35 cellular contexts compared by ENCODE assay signal in genomic region chr2:132412021-132412420, GRCh38. TPM values are rescaled to one million over a fixed set of nuclear protein-coding genes. Genes with fewer than 3 reads are reported as not detected.
"Had no signal": no experiment of that assay in that cellular context is flagged by ENCODE, and none has a peak within 500 bp of the region (broad histone marks: within the 10 kb centered on the region; RNA-seq: fewer than 3 reads in every experiment).

No MANE protein-coding gene starts in this region.

- H3K27me3 Mint-ChIP-seq: central memory CD8-positive, alpha-beta T cell had no signal

- H3K36me3 Mint-ChIP-seq: activated naive CD4-positive, alpha-beta T cell treated with anti-CD3 and anti-CD28 coated beads, Interleukin-2, amount 50 U/mL, for 24 hours; activated naive CD8-positive, alpha-beta T cell treated with anti-CD3 and anti-CD28 coated beads, Interleukin-2, amount 10 ng/mL, durations not matched to agents 7 days and 5 days; WTC11 had no signal

- H3K36me3 ChIP-seq: ascending aorta, cardiac muscle cell had no signal

- H3K4me3 Mint-ChIP-seq: activated CD4-positive, alpha-beta T cell treated with anti-CD3 and anti-CD28 coated beads for 36 hours; activated CD4-positive, alpha-beta T cell treated with anti-CD3 and anti-CD28 coated beads, Interleukin-2, amount 10 ng/mL, durations not matched to agents 7 days and 5 days; activated CD8-positive, alpha-beta T cell treated with anti-CD3 and anti-CD28 coated beads, Interleukin-2, amount 10 ng/mL, durations not matched to agents 7 days and 5 days; activated naive CD4-positive, alpha-beta T cell treated with anti-CD3 and anti-CD28 coated beads, Interleukin-2, amount 50 U/mL, for 24 hours; activated naive CD8-positive, alpha-beta T cell treated with anti-CD3 and anti-CD28 coated beads, Interleukin-2, amount 10 ng/mL, durations not matched to agents 7 days and 5 days; activated T-cell treated with anti-CD3 and anti-CD28 coated beads, Interleukin-2, amount 50 U/mL, for 24 hours; central memory CD8-positive, alpha-beta T cell; T-helper 1 cell treated with Interleukin-12 subunit alpha and Interleukin-12 subunit beta and Interleukin-4 antibody, amounts not matched to agents 30 μg/mL and 1 μg/mL, for 36 hours; T-helper 2 cell treated with Interferon-gamma antibody and Interleukin-4, amounts not matched to agents 5 μg/mL and 100 μg/mL, for 36 hours; WTC11 had no signal

- ATAC-seq: activated CD4-positive, alpha-beta T cell treated with anti-CD3 and anti-CD28 coated beads for 36 hours; activated CD4-positive, CD25-positive, alpha-beta regulatory T cell treated with anti-CD3 and anti-CD28 coated beads, Interleukin-2, amount 50 U/mL, for 24 hours; activated CD8-positive, alpha-beta T cell treated with anti-CD3 and anti-CD28 coated beads, Interleukin-2, amount 10 ng/mL, durations not matched to agents 7 days and 5 days; K562; Panc1; Right ventricle myocardium inferior; WTC11 had no signal

- H3K9me3 Mint-ChIP-seq: activated CD4-positive, alpha-beta T cell treated with anti-CD3 and anti-CD28 coated beads, Interleukin-2, amount 10 ng/mL, durations not matched to agents 7 days and 5 days; activated naive CD8-positive, alpha-beta T cell treated with anti-CD3 and anti-CD28 coated beads, Interleukin-2, amount 10 ng/mL, durations not matched to agents 7 days and 5 days; T-helper 1 cell treated with Interleukin-12 subunit alpha and Interleukin-12 subunit beta and Interleukin-4 antibody, amounts not matched to agents 30 μg/mL and 1 μg/mL, for 36 hours; T-helper 2 cell treated with Interferon-gamma antibody and Interleukin-4, amounts not matched to agents 5 μg/mL and 100 μg/mL, for 36 hours; WTC11 had no signal

- H3K27ac ChIP-seq: ascending aorta, cardiac muscle cell, RWPE1 had no signal

- H3K27me3 ChIP-seq: ascending aorta, cardiac muscle cell had no signal

- H3K9me3 ChIP-seq: ascending aorta had no signal

- H3K27ac Mint-ChIP-seq: activated CD4-positive, alpha-beta T cell treated with anti-CD3 and anti-CD28 coated beads for 36 hours; activated CD4-positive, alpha-beta T cell treated with anti-CD3 and anti-CD28 coated beads, Interleukin-2, amount 10 ng/mL, durations not matched to agents 7 days and 5 days; activated CD8-positive, alpha-beta T cell treated with anti-CD3 and anti-CD28 coated beads, Interleukin-2, amount 10 ng/mL, durations not matched to agents 7 days and 5 days; activated naive CD4-positive, alpha-beta T cell treated with anti-CD3 and anti-CD28 coated beads, Interleukin-2, amount 50 U/mL, for 24 hours; activated naive CD8-positive, alpha-beta T cell treated with anti-CD3 and anti-CD28 coated beads, Interleukin-2, amount 10 ng/mL, durations not matched to agents 7 days and 5 days; activated T-cell treated with anti-CD3 and anti-CD28 coated beads, Interleukin-2, amount 50 U/mL, for 24 hours; activated T-helper 2 cell treated with anti-CD3 and anti-CD28 coated beads, Interferon-gamma antibody, Interleukin-2, Interleukin-4, amounts not matched to agents 10 μg/mL and 5 μg/mL and 100 μg/mL, durations not matched to agents 14 hours and 24 hours and 36 hours; T-helper 1 cell treated with Interleukin-12 subunit alpha and Interleukin-12 subunit beta and Interleukin-4 antibody, amounts not matched to agents 30 μg/mL and 1 μg/mL, for 36 hours; T-helper 2 cell treated with Interferon-gamma antibody and Interleukin-4, amounts not matched to agents 5 μg/mL and 100 μg/mL, for 36 hours; WTC11 had no signal

- H3K4me1 ChIP-seq: ascending aorta had no signal

- FAIRE-seq: K562 had no signal

- DNase-seq: activated CD4-positive, alpha-beta T cell treated with anti-CD3 and anti-CD28 coated beads for 36 hours; activated CD4-positive, alpha-beta T cell treated with anti-CD3 and anti-CD28 coated beads, Interleukin-2, amount 10 ng/mL, durations not matched to agents 7 days and 5 days; activated CD4-positive, alpha-beta T cell treated with anti-CD3 and anti-CD28 coated beads, Interleukin-2, amount 50 U/mL, for 48 hours; activated CD8-positive, alpha-beta T cell treated with anti-CD3 and anti-CD28 coated beads, Interleukin-2, amount 10 ng/mL, durations not matched to agents 7 days and 5 days; activated gamma-delta T cell; activated naive CD4-positive, alpha-beta T cell treated with Interleukin-2 at 50 U/mL for 16 hours; activated naive CD8-positive, alpha-beta T cell treated with anti-CD3 and anti-CD28 coated beads, Interleukin-2, amount 10 ng/mL, durations not matched to agents 7 days and 5 days; activated T-cell treated with anti-CD3 and anti-CD28 coated beads, Interleukin-2, amount 50 U/mL, for 24 hours; amygdala; NCI-H1092 treated with DMSO at 0.1 percent for 48 hours; NCI-H1417; NCI-H146; NCI-H187; NCI-H2029 treated with DMSO at 0.1 percent for 48 hours; NCI-H2107; NCI-H2171; NCI-H2227 treated with DMSO at 0.1 percent for 48 hours; NCI-H446; NCI-H510A treated with DMSO at 0.1 percent for 48 hours; NCI-H526 treated with DMSO at 0.1 percent for 48 hours; NCI-H774; SIG-M5 had no signal

- H3K4me1 Mint-ChIP-seq: activated CD4-positive, alpha-beta T cell treated with anti-CD3 and anti-CD28 coated beads for 36 hours; activated CD4-positive, alpha-beta T cell treated with anti-CD3 and anti-CD28 coated beads, Interleukin-2, amount 10 ng/mL, durations not matched to agents 7 days and 5 days; activated naive CD4-positive, alpha-beta T cell treated with anti-CD3 and anti-CD28 coated beads, Interleukin-2, amount 50 U/mL, for 24 hours; activated naive CD8-positive, alpha-beta T cell treated with anti-CD3 and anti-CD28 coated beads, Interleukin-2, amount 10 ng/mL, durations not matched to agents 7 days and 5 days; central memory CD8-positive, alpha-beta T cell had no signal

- H3K4me3 ChIP-seq: ascending aorta, cardiac muscle cell, K562 had no signal

RNA-seq across cellular contexts. Expression of gene GPR39, which starts 4.6 kb away (rescaled TPM):
- total RNA-seq: activated CD4-positive, alpha-beta T cell treated with anti-CD3 and anti-CD28 coated beads for 36 hours; activated CD4-positive, alpha-beta T cell treated with anti-CD3 and anti-CD28 coated beads, Interleukin-2, amount 10 ng/mL, durations not matched to agents 7 days and 5 days; activated CD8-positive, alpha-beta T cell treated with anti-CD3 and anti-CD28 coated beads, Interleukin-2, amount 10 ng/mL, durations not matched to agents 7 days and 5 days; activated naive CD8-positive, alpha-beta T cell treated with anti-CD3 and anti-CD28 coated beads, Interleukin-2, amount 10 ng/mL, durations not matched to agents 7 days and 5 days; activated T-helper 2 cell treated with anti-CD3 and anti-CD28 coated beads, Interferon-gamma antibody, Interleukin-2, Interleukin-4, amounts not matched to agents 10 μg/mL and 5 μg/mL and 100 μg/mL, durations not matched to agents 14 hours and 24 hours and 36 hours; Right ventricle myocardium inferior had no signal
- polyA plus RNA-seq: K562 had no signal
